10 cellular contexts compared by ENCODE assay signal in the genomic region with DNA sequence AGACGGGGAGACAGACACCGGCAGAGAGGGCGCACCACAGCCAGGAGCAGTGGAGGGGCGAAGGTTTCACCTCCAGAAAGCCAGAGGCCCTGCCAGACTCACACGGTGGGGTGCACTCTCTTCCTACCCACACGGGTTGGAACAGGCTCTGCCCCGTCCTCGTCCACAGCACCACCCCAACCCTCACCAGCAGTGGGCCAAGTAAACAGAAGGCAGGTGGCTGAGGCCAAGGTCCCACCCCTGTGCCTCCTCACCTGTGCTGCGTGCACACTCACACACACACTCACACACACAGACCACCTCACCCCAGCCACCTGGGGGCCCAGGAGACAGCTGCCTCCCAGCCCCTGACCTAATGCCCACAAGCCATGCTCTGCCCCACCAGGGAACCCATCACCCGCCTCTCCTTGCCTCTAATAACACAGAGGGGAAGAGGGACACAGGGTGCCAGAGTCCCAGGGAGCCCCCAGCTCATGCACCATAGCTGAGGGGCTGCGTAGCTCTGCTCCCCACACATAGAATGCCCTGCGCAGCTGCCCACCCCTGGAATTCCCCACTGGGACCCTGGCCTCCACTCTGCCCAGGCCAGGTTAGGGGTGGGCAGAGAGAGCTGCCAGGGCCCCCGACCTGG. TPM values are rescaled to one million over a fixed set of nuclear protein-coding genes. Genes with fewer than 3 reads are reported as not detected.
A peak's percentile ranks its signal among the peaks of the same experiment; 100 is the strongest.
DNase-seq lines count a peak whose midpoint lies in the region; ATAC-seq and TF ChIP-seq lines count a peak whose summit lies in the region.
"Had no signal": no experiment of that assay in that cellular context is flagged by ENCODE, and none has a peak within 500 bp of the region (broad histone marks: within the 10 kb centered on the region; RNA-seq: fewer than 3 reads in every experiment).

No MANE protein-coding gene starts in this region.

- no peak overlapping the region for H3K18ac ChIP-seq in neuronal stem cell (ENCODE audit: low read length)

- H3K4me3 ChIP-seq in neuronal stem cell (ENCODE audit: low read length in 2 of 2) = no peak overlapping the region
- H3K4me3 ChIP-seq: GM23338 had no signal

- peak overlapping the region; percentile 24 for H2BK5ac ChIP-seq in neuronal stem cell (ENCODE audit: low read length)

- peaks cover 13 to 54% of the 10 kb centered on the region in 2 donors for H3K4me1 Mint-ChIP-seq in natural killer cell
- H3K4me1 Mint-ChIP-seq in natural killer cell treated with Interleukin-12 subunit alpha and Interleukin-12 subunit beta and Interleukin-15 and Interleukin-18, amount 100 ng/mL, for 72 hours (ENCODE audit: low read depth in 2 of 2) = peaks cover 19 to 28% of the 10 kb centered on the region in 2 donors

- H3K14ac ChIP-seq in neuronal stem cell (ENCODE audit: low read length) = no peak overlapping the region

- H3K27ac ChIP-seq in neuronal stem cell (replicated peaks; ENCODE audit: low read length) = no peak overlapping the region
- H3K27ac ChIP-seq: WERI-Rb-1 had no signal

- DNase-seq in natural killer cell = no peak
- no peak for DNase-seq in natural killer cell treated with Interleukin-12 subunit alpha and Interleukin-12 subunit beta and Interleukin-15 and Interleukin-18, amount 100 ng/mL, for 72 hours (ENCODE audit: low spot score)
- no peak for DNase-seq in neuronal stem cell (ENCODE audit: low spot score)
- DNase-seq in T-helper 2 cell = no peak
- DNase-seq in NCI-H1436 treated with DMSO at 0.1 percent for 48 hours (lab: John Stamatoyannopoulos, UW) = no peak
- DNase-seq: WERI-Rb-1 had no signal

- no peak overlapping the region for H2BK12ac ChIP-seq in neuronal stem cell (ENCODE audit: low read length)

- peaks cover 28% of the 10 kb centered on the region for H3K79me1 ChIP-seq in neuronal stem cell (ENCODE audit: low read depth, low read length)

- H3K9me3 ChIP-seq in neuronal stem cell (replicated peaks in 1 of 2; ENCODE audit: control insufficient read depth in 2 of 2, insufficient read depth in 1 of 2, low read depth in 1 of 2, low read length in 2 of 2) = no peaks in the 10 kb centered on the region

- ATAC-seq in natural killer cell (no peak), esophagus mucosa (peak; percentile 6), HG02798 (IDR thresholded peaks at IDR 0.05; ENCODE audit: poor library complexity, unreplicated experiment) (no peak), GM21423 (IDR thresholded peaks at IDR 0.05; ENCODE audit: unreplicated experiment) (no peak)
- no peak for ATAC-seq in natural killer cell treated with Interleukin-12 subunit alpha and Interleukin-12 subunit beta and Interleukin-15 and Interleukin-18, amount 100 ng/mL, for 72 hours
- ATAC-seq: GM23338 had no signal

- no peak overlapping the region for H2AFZ ChIP-seq in neuronal stem cell (ENCODE audit: low read length)
- H2AFZ ChIP-seq: GM23338 had no signal

- no peak overlapping the region for H2BK120ac ChIP-seq in neuronal stem cell (ENCODE audit: low read depth, low read length)

- no peak overlapping the region for H3K4me2 ChIP-seq in neuronal stem cell (ENCODE audit: insufficient read depth, low read length, poor library complexity, severe bottlenecking)
- H3K4me2 ChIP-seq: GM23338 had no signal

- no peaks in the 10 kb centered on the region for H3K36me3 Mint-ChIP-seq in natural killer cell
- no peaks in the 10 kb centered on the region for H3K36me3 Mint-ChIP-seq in natural killer cell treated with Interleukin-12 subunit alpha and Interleukin-12 subunit beta and Interleukin-15 and Interleukin-18, amount 100 ng/mL, for 72 hours

- H3K4me3 Mint-ChIP-seq in natural killer cell = no peak overlapping the region
- H3K4me3 Mint-ChIP-seq in natural killer cell treated with Interleukin-12 subunit alpha and Interleukin-12 subunit beta and Interleukin-15 and Interleukin-18, amount 100 ng/mL, for 72 hours = no peak overlapping the region
- H3K4me3 Mint-ChIP-seq: GM23338 had no signal

- peak overlapping the region; percentile 44 for H3K9ac ChIP-seq in neuronal stem cell (ENCODE audit: low read depth, low read length, poor library complexity)

- H3K27ac Mint-ChIP-seq in natural killer cell = peak overlapping the region; percentile 60 to 92
- peak overlapping the region in 1 of 2 donors; percentile 59 for H3K27ac Mint-ChIP-seq in natural killer cell treated with Interleukin-12 subunit alpha and Interleukin-12 subunit beta and Interleukin-15 and Interleukin-18, amount 100 ng/mL, for 72 hours

- H4K91ac ChIP-seq in neuronal stem cell (ENCODE audit: low read depth, low read length, poor library complexity) = no peak overlapping the region

- peak overlapping the region; percentile 55 for H3K23ac ChIP-seq in neuronal stem cell (ENCODE audit: low read depth, low read length, poor library complexity)

- H3K9me3 Mint-ChIP-seq in natural killer cell = no peaks in the 10 kb centered on the region
- no peaks in the 10 kb centered on the region for H3K9me3 Mint-ChIP-seq in natural killer cell treated with Interleukin-12 subunit alpha and Interleukin-12 subunit beta and Interleukin-15 and Interleukin-18, amount 100 ng/mL, for 72 hours
- H3K9me3 Mint-ChIP-seq: GM23338 had no signal

- no peaks in the 10 kb centered on the region for H3K27me3 Mint-ChIP-seq in natural killer cell (ENCODE audit: low read depth in 2 of 2)
- no peaks in the 10 kb centered on the region for H3K27me3 Mint-ChIP-seq in natural killer cell treated with Interleukin-12 subunit alpha and Interleukin-12 subunit beta and Interleukin-15 and Interleukin-18, amount 100 ng/mL, for 72 hours

- no peak overlapping the region for H4K8ac ChIP-seq in neuronal stem cell (ENCODE audit: low read depth, low read length)

- H2BK15ac ChIP-seq in neuronal stem cell (ENCODE audit: low read length) = no peak overlapping the region

- WGBS in neuronal stem cell (ENCODE audit: extremely low coverage in 2 of 2, insufficient read length in 2 of 2, insufficient replicate concordance in 1 of 2), 2 donors = no CpG with 5 or more reads among the region's 13 CpGs

- H3K27me3 ChIP-seq in neuronal stem cell (ENCODE audit: control insufficient read depth in 3 of 3, insufficient read depth in 3 of 3, low read depth in 1 of 3, low read length in 3 of 3) = no peaks in the 10 kb centered on the region

- no peak overlapping the region for H3K4ac ChIP-seq in neuronal stem cell (ENCODE audit: low read length)

- H3K4me1 ChIP-seq in neuronal stem cell (ENCODE audit: control insufficient read depth in 2 of 2, insufficient read depth in 1 of 2, low read depth in 1 of 2, low read length in 2 of 2) = peaks cover 10 to 16% of the 10 kb centered on the region in 2 donors

- intact Hi-C loops in natural killer cell (cut with micrococcal nuclease) = no loop called here

- no peak for TF ChIP-seq CTCF in natural killer cell (IDR thresholded peaks at IDR 0.05)

- H3K36me3 ChIP-seq in neuronal stem cell (replicated peaks in 1 of 2; ENCODE audit: control insufficient read depth in 2 of 2, insufficient read depth in 2 of 2, low read length in 2 of 2) = peaks cover 2 to 5% of the 10 kb centered on the region in 2 donors
- H3K36me3 ChIP-seq: WERI-Rb-1 had no signal

- no peak overlapping the region for H2AK5ac ChIP-seq in neuronal stem cell (ENCODE audit: low read depth, low read length)

RNA-seq across cellular contexts. Expression of a gene that starts 3.1 kb away (rescaled TPM):
- total RNA-seq in natural killer cell (10 to 100 TPM; 55.7 to 72.6 (median 68.0) TPM), esophagus mucosa (101 TPM)
- total RNA-seq in natural killer cell treated with Interleukin-12 subunit alpha and Interleukin-12 subunit beta and Interleukin-15 and Interleukin-18, amount 100 ng/mL, for 72 hours = 10 to 100 TPM; 79.6 to 96.7 TPM
- 108 TPM for polyA plus RNA-seq in neuronal stem cell (2013, experiment 1 of 2)
- polyA plus RNA-seq in neuronal stem cell (2013, experiment 2 of 2) = 107 TPM

RNA-seq across cellular contexts. Expression of a gene that starts 5.7 kb away (rescaled TPM):
- total RNA-seq in natural killer cell (1 to 10 TPM; 4.5 to 6.4 (median 6.1) TPM), esophagus mucosa (0.68 TPM)
- total RNA-seq in natural killer cell treated with Interleukin-12 subunit alpha and Interleukin-12 subunit beta and Interleukin-15 and Interleukin-18, amount 100 ng/mL, for 72 hours = 1 to 10 TPM in 1 of 2 donors, under 1 TPM in 1; 0.62 to 1.1 TPM
- polyA plus RNA-seq in neuronal stem cell (2013, experiment 1 of 2) = not detected
- polyA plus RNA-seq in neuronal stem cell (2013, experiment 2 of 2) = not detected
- total RNA-seq: GM23338 had no signal

RNA-seq across cellular contexts. Expression of a gene that starts 31.4 kb away (rescaled TPM):
- total RNA-seq in natural killer cell (10 to 100 TPM; 66.1 to 82.8 (median 70.8) TPM), esophagus mucosa (43.9 TPM)
- total RNA-seq in natural killer cell treated with Interleukin-12 subunit alpha and Interleukin-12 subunit beta and Interleukin-15 and Interleukin-18, amount 100 ng/mL, for 72 hours = 10 to 100 TPM; 61.6 to 78.9 TPM
- polyA plus RNA-seq in neuronal stem cell (2013, experiment 1 of 2) = 68.6 TPM
- polyA plus RNA-seq in neuronal stem cell (2013, experiment 2 of 2) = 69.9 TPM
